Comparison of ENCODE assay signal across 8 cellular contexts in genomic region chr4:118835896-118836762, GRCh38. TPM values are rescaled to one million over a fixed set of nuclear protein-coding genes. Genes with fewer than 3 reads are reported as not detected.
A peak's percentile ranks its signal among the peaks of the same experiment; 100 is the strongest.
DNase-seq lines count a peak whose midpoint lies in the region; ATAC-seq and TF ChIP-seq lines count a peak whose summit lies in the region.

TSS of gene SEC24D (minus strand) at chr4:118836126. CDS start at chr4:118833696, 2,430 bp downstream.

- H3K27me3 ChIP-seq in ectodermal cell (ENCODE audit: control insufficient read depth, insufficient read depth, low read length, poor library complexity, severe bottlenecking), result no peaks in the 10 kb centered on the region
- no peaks in the 10 kb centered on the region for H3K27me3 ChIP-seq in lower lobe of right lung (ENCODE audit: low read depth)

- no peaks in the 10 kb centered on the region for H3K9me3 Mint-ChIP-seq in CD14-positive monocyte
- no peaks in the 10 kb centered on the region for H3K9me3 Mint-ChIP-seq in activated CD8-positive, alpha-beta T cell treated with anti-CD3 and anti-CD28 coated beads for 36 hours

- H3K36me3 ChIP-seq in ectodermal cell (ENCODE audit: control insufficient read depth, insufficient read depth, low read length) (no peaks in the 10 kb centered on the region), lower lobe of right lung (peaks cover 23% of the 10 kb centered on the region)

- H3K36me3 Mint-ChIP-seq in CD14-positive monocyte, result peaks cover 15 to 16% of the 10 kb centered on the region in 2 donors
- H3K36me3 Mint-ChIP-seq in activated CD8-positive, alpha-beta T cell treated with anti-CD3 and anti-CD28 coated beads for 36 hours (ENCODE audit: low read depth), result peaks cover 22% of the 10 kb centered on the region

- H3K27me3 Mint-ChIP-seq in CD14-positive monocyte (ENCODE audit: low read depth in 3 of 3), result peaks cover 0 to 4% (median 1%) of the 10 kb centered on the region in 3 donors
- no peaks in the 10 kb centered on the region for H3K27me3 Mint-ChIP-seq in activated CD8-positive, alpha-beta T cell treated with anti-CD3 and anti-CD28 coated beads for 36 hours

- TF ChIP-seq CTCF in CD14-positive monocyte (IDR thresholded peaks at IDR 0.05) (no peak), lower lobe of right lung (IDR thresholded peaks at IDR 0.05) (peak; percentile 24)
- no peak for TF ChIP-seq CTCF in activated CD8-positive, alpha-beta T cell treated with anti-CD3 and anti-CD28 coated beads for 36 hours (IDR thresholded peaks at IDR 0.05)

- CTCF ChIA-PET in activated CD8-positive, alpha-beta T cell treated with anti-CD3 and anti-CD28 coated beads for 36 hours (lab: Charles Lee), result interaction anchor here (1.5 to 3.3 kb wide), 4 partner anchors 9 to 64 kb away, joined by 3 to 17 read pairs (median 5); no protein-coding TSS in a partner anchor

- H3K27ac Mint-ChIP-seq in CD14-positive monocyte, result peak within 1 kb of the TSS; percentile 87 to 98 (median 96)
- peak within 1 kb of the TSS; percentile 96 for H3K27ac Mint-ChIP-seq in activated CD8-positive, alpha-beta T cell treated with anti-CD3 and anti-CD28 coated beads for 36 hours

- peak within 1 kb of the TSS; percentile 58 for H3K27ac ChIP-seq in ectodermal cell (ENCODE audit: insufficient read depth, low read depth, low read length, poor library complexity, severe bottlenecking)
- peak within 1 kb of the TSS; percentile 95 for H3K27ac ChIP-seq in lower lobe of right lung

- H3K4me3 ChIP-seq in ectodermal cell (ENCODE audit: insufficient read depth, low read depth, low read length) (peak within 1 kb of the TSS; percentile 90), lower lobe of right lung (peak within 1 kb of the TSS; percentile 91)

- no peaks in the 10 kb centered on the region for H3K4me1 ChIP-seq in ectodermal cell (ENCODE audit: control insufficient read depth, insufficient read depth, low read length)
- peaks cover 31% of the 10 kb centered on the region for H3K4me1 ChIP-seq in lower lobe of right lung

- ATAC-seq in GM19324 (IDR thresholded peaks at IDR 0.05; ENCODE audit: low FRiP score, unreplicated experiment) (peak; percentile 86), HG03460 (IDR thresholded peaks at IDR 0.05; ENCODE audit: unreplicated experiment) (peak; percentile 68), lower lobe of right lung (peak; percentile 96 to 98)
- peak; percentile 89 for ATAC-seq in activated CD8-positive, alpha-beta T cell treated with anti-CD3 and anti-CD28 coated beads for 36 hours

- 1% methylated on average over 76 of the region's 76 CpGs for whole genome bisulfite sequencing in ectodermal cell, 2 experiments

- DNase-seq in CD14-positive monocyte (ENCODE audit: low spot score) (peak; percentile 74), NCI-H748 (lab: John Stamatoyannopoulos, UW; ENCODE audit: unreplicated experiment) (peak; percentile 90), lower lobe of right lung (peak; percentile 92)
- peak; percentile 84 for DNase-seq in activated CD8-positive, alpha-beta T cell treated with anti-CD3 and anti-CD28 coated beads for 36 hours
- peak; percentile 66 to 80 (median 69) for DNase-seq in stimulated activated CD4-positive, alpha-beta T cell treated with anti-CD3 and anti-CD28 coated beads, TNF-alpha, amount 100 ng/mL, for 24 hours (ENCODE audit: low read depth in 3 of 3)

- intact Hi-C loops in CD14-positive monocyte (cut with micrococcal nuclease), result no loop called here
- intact Hi-C loops in activated CD8-positive, alpha-beta T cell treated with anti-CD3 and anti-CD28 coated beads for 36 hours (cut with micrococcal nuclease), result no loop called here
- intact Hi-C loops in lower lobe of right lung (cut with DNase I), result no loop called here

- H3K4me3 Mint-ChIP-seq in CD14-positive monocyte, result peak within 1 kb of the TSS; percentile 98 to 99
- H3K4me3 Mint-ChIP-seq in activated CD8-positive, alpha-beta T cell treated with anti-CD3 and anti-CD28 coated beads for 36 hours, result peak within 1 kb of the TSS; percentile 87

- H3K9me3 ChIP-seq in ectodermal cell (ENCODE audit: control insufficient read depth, low read length) (no peaks in the 10 kb centered on the region), lower lobe of right lung (no peaks in the 10 kb centered on the region)

- H3K4me1 Mint-ChIP-seq in CD14-positive monocyte, result peaks cover 27% of the 10 kb centered on the region
- H3K4me1 Mint-ChIP-seq in activated CD8-positive, alpha-beta T cell treated with anti-CD3 and anti-CD28 coated beads for 36 hours (ENCODE audit: low read depth), result peaks cover 18% of the 10 kb centered on the region

- POLR2A ChIA-PET in activated CD8-positive, alpha-beta T cell treated with anti-CD3 and anti-CD28 coated beads for 36 hours (lab: Charles Lee), result interaction anchor here (1.3 kb wide), 1 partner anchor 11 kb away, joined by 4 read pairs; no protein-coding TSS in a partner anchor

RNA-seq across cellular contexts. Expression of gene SEC24D, which starts in this region (rescaled TPM):
- polyA plus RNA-seq in CD14-positive monocyte, result 10 to 100 TPM; 22.6 to 31.3 TPM
- total RNA-seq in activated CD8-positive, alpha-beta T cell treated with anti-CD3 and anti-CD28 coated beads for 36 hours, result 10 to 100 TPM; 25.2 to 26.4 TPM
- polyA plus RNA-seq in ectodermal cell (2013, experiment 1 of 4), result 15.8 TPM
- 13.8 TPM for polyA plus RNA-seq in ectodermal cell (2013, experiment 2 of 4)
- 13.1 TPM for polyA plus RNA-seq in ectodermal cell (2013, experiment 3 of 4)
- 13.5 TPM for polyA plus RNA-seq in ectodermal cell (2013, experiment 4 of 4)
- total RNA-seq in lower lobe of right lung, result 45.7 TPM

Comparison
In these comparisons a context has a peak if more than half of its experiments do, and no peak if none do; other contexts are left out.
1. Peak in every context shown above with its lines: DNase-seq, ATAC-seq, H3K4me3 ChIP-seq and H3K27ac ChIP-seq.